Comparison of ENCODE assay signal across 15 cellular contexts in the genomic region with DNA sequence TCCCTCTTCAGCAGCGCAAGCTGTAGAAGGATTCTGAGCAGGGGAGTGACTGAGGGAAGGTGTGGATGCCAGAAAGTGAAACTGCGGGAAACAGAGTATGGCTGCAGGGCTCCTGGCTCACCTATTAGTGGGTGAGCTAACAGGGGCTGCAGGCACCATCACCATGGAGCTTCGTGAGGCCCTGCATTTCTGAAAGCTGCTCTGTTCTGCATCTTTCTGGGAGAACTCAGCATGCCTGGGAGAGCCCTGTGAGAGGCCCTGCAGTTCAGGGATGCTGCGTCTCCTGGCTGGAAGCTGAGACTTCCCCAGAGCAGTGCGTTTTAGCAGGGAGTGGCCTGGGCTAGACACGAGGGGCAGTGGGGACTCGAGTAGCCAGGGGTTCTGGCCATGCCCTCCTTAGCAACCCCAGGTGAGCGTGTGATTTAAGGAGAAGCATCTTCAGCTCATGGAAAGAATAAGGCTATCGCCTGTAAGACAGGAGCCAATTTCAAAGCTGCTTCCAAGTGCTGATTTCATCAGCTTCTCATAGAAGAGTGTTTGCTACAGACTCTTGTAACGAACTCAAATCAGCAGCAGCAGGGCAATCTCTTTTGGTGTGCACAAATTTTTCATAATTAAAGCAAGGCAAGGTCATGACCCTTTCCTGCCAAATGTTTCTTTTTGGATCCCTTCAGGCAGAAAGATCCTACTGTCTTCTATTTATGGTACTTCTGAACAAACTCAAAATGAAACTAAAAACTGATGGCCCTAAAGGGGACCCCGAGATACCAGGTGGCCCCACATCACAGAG.
A peak's percentile ranks its signal among the peaks of the same experiment; 100 is the strongest.
DNase-seq lines count a peak whose midpoint lies in the region; ATAC-seq, FAIRE-seq and TF ChIP-seq lines count a peak whose summit lies in the region.
"Had no signal": no experiment of that assay in that cellular context is flagged by ENCODE, and none has a peak within 500 bp of the region (broad histone marks: within the 10 kb centered on the region; RNA-seq: fewer than 3 reads in every experiment).

No MANE protein-coding gene starts in this region.

- H3K27me3 ChIP-seq in BLaER1 (no peaks in the 10 kb centered on the region), H1 (replicated peaks in 1 of 4; ENCODE audit: control insufficient read depth in 3 of 4, extremely low read depth in 1 of 4, insufficient read depth in 3 of 4, low read length in 3 of 4) (no peaks in the 10 kb centered on the region), osteoblast (ENCODE audit: insufficient read depth, low read length) (no peaks in the 10 kb centered on the region), BE2C (no peaks in the 10 kb centered on the region)

- H3K9me3 ChIP-seq in BLaER1: no peaks in the 10 kb centered on the region; the same call in 1 of the 2 replicates
- H3K9me3 ChIP-seq in KOPT-K1 (ENCODE audit: insufficient read depth, low read length, poor library complexity, severe bottlenecking): no peaks in the 10 kb centered on the region
- H3K9me3 ChIP-seq in H1 (ENCODE audit: insufficient read depth in 2 of 2, low read depth in 1 of 2, low read length in 1 of 2): 0 out of 4 replicates have a peak, but pooled peaks cover 0 to 2% of the 10 kb centered on the region in 2 experiments
- H3K9me3 ChIP-seq in osteoblast (ENCODE audit: low read depth, low read length): no peaks in the 10 kb centered on the region
- no peaks in the 10 kb centered on the region for H3K9me3 ChIP-seq in BE2C
- H3K9me3 ChIP-seq: HAP-1 had no signal

- WGBS in H1 (ENCODE audit: extremely low coverage in 1 of 2, insufficient coverage in 1 of 2, insufficient read length in 1 of 2, insufficient replicate concordance in 2 of 2, low coverage in 1 of 2, low lambda C conversion rate in 2 of 2, missing lambda C conversion rate in 1 of 2), 2 experiments: 90% methylated on average over 11 of the region's 11 CpGs; no CpG with 5 or more reads in 1 of the 2 experiments

- H2AFZ ChIP-seq in H1 (ENCODE audit: low read length) (peak overlapping the region; percentile 38; the same call in 1 of the 2 replicates), osteoblast (ENCODE audit: low read length) (peak overlapping the region; percentile 6)

- no peak overlapping the region for H4K8ac ChIP-seq in H1 (ENCODE audit: extremely low read depth, insufficient read depth, low read length)

- no peak overlapping the region for H4K91ac ChIP-seq in H1 (replicated peaks; ENCODE audit: insufficient read length, low read length)

- no peak overlapping the region for H3K23ac ChIP-seq in H1 (ENCODE audit: insufficient read length)

- H2BK120ac ChIP-seq in H1 (replicated peaks; ENCODE audit: low read depth, low read length): no peak overlapping the region

- POLR2A ChIA-PET in H1 (lab: Charles Lee; ENCODE audit: partially characterized antibody): no interaction called here

- H3K4ac ChIP-seq in H1 (replicated peaks; ENCODE audit: insufficient read length, low read depth, low read length): no peak overlapping the region

- H3K4me1 ChIP-seq in BLaER1 (peaks cover 70% of the 10 kb centered on the region), H1 (replicated peaks in 1 of 4; ENCODE audit: control insufficient read depth in 3 of 4, insufficient read depth in 4 of 4, low read length in 3 of 4) (no peaks in the 10 kb centered on the region), osteoblast (ENCODE audit: insufficient read depth, low read length) (peaks cover 6% of the 10 kb centered on the region), BE2C (peaks cover 34% of the 10 kb centered on the region)
- H3K4me1 ChIP-seq: HAP-1 had no signal

- H2BK20ac ChIP-seq in H1 (ENCODE audit: low read length): no peak overlapping the region

- FAIRE-seq in H1 (lab: Jason Lieb, UNC): no peak

- no peak for TF ChIP-seq CTCF in H1 (IDR thresholded peaks at IDR 0.05; ENCODE audit: control extremely low read depth in 1 of 3, insufficient read depth in 1 of 3, low read depth in 1 of 3, low read length in 3 of 3)
- no peak for TF ChIP-seq CTCF in osteoblast (IDR thresholded peaks at IDR 0.05; ENCODE audit: extremely low read depth, low read depth, low read length)
- no peak for TF ChIP-seq CTCF in BE2C (IDR thresholded peaks at IDR 0.05; ENCODE audit: low read depth, low read length)

- no peaks in the 10 kb centered on the region for H4K20me1 ChIP-seq in BLaER1
- no peaks in the 10 kb centered on the region for H4K20me1 ChIP-seq in H1 (replicated peaks in 1 of 2; ENCODE audit: control insufficient read depth in 1 of 2, insufficient read depth in 2 of 2, low read length in 2 of 2)
- H4K20me1 ChIP-seq in osteoblast (ENCODE audit: insufficient read depth, low read length): no peaks in the 10 kb centered on the region

- H3K56ac ChIP-seq in H1 (replicated peaks; ENCODE audit: insufficient read length, low read depth, low read length): no peak overlapping the region

- no peak overlapping the region for H2BK5ac ChIP-seq in H1 (ENCODE audit: low read depth, low read length)

- TF ChIP-seq POLR2A in H1 (IDR thresholded peaks at IDR 0.05; ENCODE audit: control extremely low read depth in 1 of 2, low read depth in 2 of 2, low read length in 2 of 2): no peak

- H3K14ac ChIP-seq in H1 (ENCODE audit: insufficient read length): no peak overlapping the region

- TF ChIP-seq EP300 in H1 (IDR thresholded peaks at IDR 0.05; ENCODE audit: borderline replicate concordance in 1 of 2, low read depth in 2 of 2, low read length in 2 of 2): no peak

- no peak overlapping the region for H4K5ac ChIP-seq in H1 (ENCODE audit: insufficient read length, low read depth, low read length)

- H3K36me3 ChIP-seq in BLaER1: no peaks in the 10 kb centered on the region
- no peaks in the 10 kb centered on the region for H3K36me3 ChIP-seq in KOPT-K1 (ENCODE audit: insufficient read depth, low read length)
- H3K36me3 ChIP-seq in H1 (ENCODE audit: control insufficient read depth in 2 of 4, insufficient read depth in 4 of 4, low read length in 3 of 4): no peaks in the 10 kb centered on the region
- no peaks in the 10 kb centered on the region for H3K36me3 ChIP-seq in osteoblast (ENCODE audit: insufficient read depth, low read length)
- H3K36me3 ChIP-seq in BE2C: no peaks in the 10 kb centered on the region
- H3K36me3 ChIP-seq: HAP-1 had no signal

- TF ChIP-seq RAD21 in H1 (IDR thresholded peaks at IDR 0.05 in 1 of 2, conservative IDR thresholded peaks at IDR 0.05 in 1 of 2; ENCODE audit: low read depth in 2 of 2, low read length in 2 of 2): no peak

- 0 out of 2 replicates have a peak, but pooled peaks cover 1% of the 10 kb centered on the region for H3K23me2 ChIP-seq in H1 (ENCODE audit: low read depth, low read length)

- H2BK15ac ChIP-seq in H1 (ENCODE audit: low read length): no peak overlapping the region

- CTCF ChIA-PET in H1 (lab: Charles Lee; ENCODE audit: partially characterized antibody): interaction anchor here (1.1 kb wide), 1 partner anchor 14 kb away, joined by 3 read pairs; no protein-coding TSS in a partner anchor

- H2BK12ac ChIP-seq in H1 (ENCODE audit: low read depth, low read length): no peak overlapping the region

- H3K9ac ChIP-seq in BLaER1: no peak overlapping the region
- no peak overlapping the region for H3K9ac ChIP-seq in H1 (replicated peaks in 1 of 4; ENCODE audit: extremely low read depth in 1 of 4, low read depth in 3 of 4, low read length in 3 of 4)

- no peak overlapping the region for H2AK5ac ChIP-seq in H1 (ENCODE audit: low read depth, low read length)

- H3K18ac ChIP-seq in H1 (ENCODE audit: extremely low read depth, low read length): no peak overlapping the region

- no peaks in the 10 kb centered on the region for H3K79me1 ChIP-seq in H1 (ENCODE audit: low read depth, low read length)

- DNase-seq in H1 (ENCODE audit: low read depth in 1 of 2, low spot score in 2 of 2): peak in 1 of 2 experiments; percentile 33
- no peak for DNase-seq in osteoblast (ENCODE audit: insufficient read length, low spot score, missing footprints)
- no peak for DNase-seq in BE2C
- DNase-seq in AG08395 (ENCODE audit: low spot score): no peak
- DNase-seq in NCI-H526 (lab: John Stamatoyannopoulos, UW): no peak
- DNase-seq: activated CD8-positive, alpha-beta T cell treated with anti-CD3 and anti-CD28 coated beads for 36 hours; activated effector memory CD4-positive, alpha-beta T cell treated with anti-CD3 and anti-CD28 coated beads, Interleukin-2, amount 50 U/mL, for 16 hours; aorta; stimulated activated CD4-positive, alpha-beta T cell treated with anti-CD3 and anti-CD28 coated beads, Interleukin-4, amount 100 ng/mL, for 24 hours had no signal

- ATAC-seq in HG03460 (IDR thresholded peaks at IDR 0.05; ENCODE audit: unreplicated experiment): no peak
- ATAC-seq: naive thymus-derived CD4-positive, alpha-beta T cell had no signal

- H3K4me2 ChIP-seq in BLaER1 (peak overlapping the region; percentile 77), H1 (ENCODE audit: insufficient read depth in 1 of 2, low read depth in 2 of 2, low read length in 2 of 2) (no peak overlapping the region), osteoblast (ENCODE audit: insufficient read depth, low read length) (no peak overlapping the region)

- peak overlapping the region; percentile 56 for H3K27ac ChIP-seq in BLaER1
- H3K27ac ChIP-seq in KOPT-K1 (ENCODE audit: low read depth, low read length, poor library complexity, severe bottlenecking): peak overlapping the region; percentile 56
- H3K27ac ChIP-seq in H1 (ENCODE audit: low read depth, low read length): no peak overlapping the region
- H3K27ac ChIP-seq in osteoblast (ENCODE audit: low read depth, low read length): no peak overlapping the region
- H3K27ac ChIP-seq: C4-2B had no signal

- H3K79me2 ChIP-seq in H1 (ENCODE audit: control insufficient read depth in 1 of 2, insufficient read depth in 2 of 2, low read length in 2 of 2) (no peaks in the 10 kb centered on the region), osteoblast (ENCODE audit: insufficient read depth, low read length) (no peaks in the 10 kb centered on the region)

- no peak overlapping the region for H3K4me3 ChIP-seq in BLaER1
- no peak overlapping the region for H3K4me3 ChIP-seq in H1 (ENCODE audit: extremely low read depth in 1 of 4, insufficient read depth in 2 of 4, low read depth in 3 of 4, low read length in 4 of 4)
- no peak overlapping the region for H3K4me3 ChIP-seq in osteoblast (ENCODE audit: insufficient read depth, low read length)
- H3K4me3 ChIP-seq in BE2C (ENCODE audit: low read depth, low read length): no peak overlapping the region
- H3K4me3 ChIP-seq: HAP-1 had no signal

TF ChIP-seq in H1, 55 proteins besides CTCF, POLR2A, EP300 and RAD21 (continues in another document):
- TF ChIP-seq CHD2 (IDR thresholded peaks at IDR 0.05; ENCODE audit: low read length): no peak
- TF ChIP-seq NANOG (IDR thresholded peaks at IDR 0.05; ENCODE audit: insufficient read depth, low read depth, low read length, poor library complexity, severe bottlenecking): no peak
- TF ChIP-seq POU5F1 (IDR thresholded peaks at IDR 0.05; ENCODE audit: low read depth, low read length): no peak
- TF ChIP-seq HDAC6 (IDR thresholded peaks at IDR 0.05; ENCODE audit: low read depth, low read length): no peak
- TF ChIP-seq FOSL1 (IDR thresholded peaks at IDR 0.05; ENCODE audit: insufficient read depth, low read depth, low read length): no peak
- TF ChIP-seq SP2 (IDR thresholded peaks at IDR 0.05; ENCODE audit: low read length): no peak
- TF ChIP-seq TCF12 (IDR thresholded peaks at IDR 0.05; ENCODE audit: low read depth, low read length): no peak
- no peak for TF ChIP-seq SP4 (IDR thresholded peaks at IDR 0.05; ENCODE audit: low read length)
- no peak for TF ChIP-seq SAP30 (IDR thresholded peaks at IDR 0.05; ENCODE audit: insufficient read depth, insufficient replicate concordance, low read length)

Comparison
In these comparisons a context has a peak if more than half of its experiments do, and no peak if none do; other contexts are left out.
1. H3K27ac ChIP-seq: peak in BLaER1 (single experiment) and KOPT-K1 (single experiment); none in H1 (single experiment) and osteoblast (single experiment).